Comparison of ENCODE assay signal across 21 cellular contexts in the genomic region with DNA sequence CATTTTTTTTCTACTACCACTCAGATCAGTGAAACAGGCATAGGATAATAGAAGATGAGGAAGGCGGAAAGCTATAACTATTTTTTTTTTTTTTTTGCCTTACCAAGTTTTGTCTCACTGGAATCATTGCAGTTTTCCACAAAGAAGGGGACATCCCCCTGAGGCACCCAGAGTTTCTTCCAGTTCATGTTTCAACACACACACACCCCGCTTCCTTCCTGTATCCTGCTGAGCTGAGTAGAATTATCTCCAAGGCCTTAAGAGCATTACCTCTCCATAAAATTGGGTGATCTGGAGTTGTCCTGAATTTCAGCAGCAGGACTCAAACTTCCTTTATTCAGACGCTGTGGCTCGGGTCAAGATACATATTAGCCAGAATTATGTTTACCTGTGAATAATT.
DNase-seq lines count a peak whose midpoint lies in the region; FAIRE-seq and TF ChIP-seq lines count a peak whose summit lies in the region.
"Had no signal": no experiment of that assay in that cellular context is flagged by ENCODE, and none has a peak within 500 bp of the region (broad histone marks: within the 10 kb centered on the region; RNA-seq: fewer than 3 reads in every experiment).

No MANE protein-coding gene starts in this region.

- no peaks in the 10 kb centered on the region for H3K9me3 ChIP-seq in BLaER1
- H3K9me3 ChIP-seq in osteoblast (ENCODE audit: low read depth, low read length), result no peaks in the 10 kb centered on the region

- H2AFZ ChIP-seq in osteoblast (ENCODE audit: low read length), result no peak overlapping the region

- H3K36me3 ChIP-seq in BLaER1 (no peaks in the 10 kb centered on the region), osteoblast (ENCODE audit: insufficient read depth, low read length) (no peaks in the 10 kb centered on the region)

- no peak for FAIRE-seq in frontal cortex (lab: Jason Lieb, UNC)
- FAIRE-seq: D721Med, G401.6, GM12891 had no signal

- H3K4me3 ChIP-seq in BLaER1 (no peak overlapping the region), osteoblast (ENCODE audit: insufficient read depth, low read length) (no peak overlapping the region)
- H3K4me3 ChIP-seq: GM23338 had no signal

- no peaks in the 10 kb centered on the region for H3K79me2 ChIP-seq in osteoblast (ENCODE audit: insufficient read depth, low read length)

- H3K4me2 ChIP-seq in BLaER1 (peak overlapping the region; percentile 28; the same call in 1 of the 2 replicates), osteoblast (ENCODE audit: insufficient read depth, low read length) (no peak overlapping the region)

- H3K4me1 Mint-ChIP-seq in osteocyte (ENCODE audit: unreplicated experiment), result peaks cover 81% of the 10 kb centered on the region
- H3K4me1 Mint-ChIP-seq: B cell had no signal

- H3K27ac ChIP-seq in BLaER1 (no peak overlapping the region), osteoblast (ENCODE audit: low read depth, low read length) (no peak overlapping the region)
- H3K27ac ChIP-seq: HL-60 had no signal

- H3K4me3 Mint-ChIP-seq in osteocyte (ENCODE audit: unreplicated experiment), result no peak overlapping the region
- H3K4me3 Mint-ChIP-seq: B cell; CD14-positive monocyte; CD8-positive, alpha-beta T cell; GM23338 had no signal

- H3K27me3 ChIP-seq in BLaER1 (no peaks in the 10 kb centered on the region), osteoblast (ENCODE audit: insufficient read depth, low read length) (no peaks in the 10 kb centered on the region)

- H3K9me3 Mint-ChIP-seq in osteocyte (ENCODE audit: unreplicated experiment), result no peaks in the 10 kb centered on the region
- H3K9me3 Mint-ChIP-seq: CD8-positive, alpha-beta T cell; GM23338 had no signal

- peak overlapping the region; percentile 72 for H3K27ac Mint-ChIP-seq in osteocyte (ENCODE audit: unreplicated experiment)
- H3K27ac Mint-ChIP-seq: B cell; CD14-positive monocyte; CD8-positive, alpha-beta T cell; GM23338 had no signal

- no peaks in the 10 kb centered on the region for H4K20me1 ChIP-seq in BLaER1
- no peaks in the 10 kb centered on the region for H4K20me1 ChIP-seq in osteoblast (ENCODE audit: insufficient read depth, low read length)

- H3K36me3 Mint-ChIP-seq in osteocyte (ENCODE audit: unreplicated experiment), result no peaks in the 10 kb centered on the region
- H3K36me3 Mint-ChIP-seq: CD14-positive monocyte; CD8-positive, alpha-beta T cell had no signal

- TF ChIP-seq EP300 in Ishikawa (IDR thresholded peaks at IDR 0.05; ENCODE audit: borderline replicate concordance), result 0 out of 2 replicates have a peak, but pooled peaks have one; percentile 35

- no peak overlapping the region for H3K9ac ChIP-seq in BLaER1

- H3K27me3 Mint-ChIP-seq in osteocyte (ENCODE audit: unreplicated experiment), result no peaks in the 10 kb centered on the region
- H3K27me3 Mint-ChIP-seq: B cell had no signal

- TF ChIP-seq CTCF in osteocyte (IDR thresholded peaks at IDR 0.05), result no peak
- TF ChIP-seq CTCF in osteoblast (IDR thresholded peaks at IDR 0.05; ENCODE audit: extremely low read depth, low read depth, low read length), result no peak

- DNase-seq in dermis blood vessel endothelial cell, result peak; percentile 35
- no peak for DNase-seq in osteocyte (ENCODE audit: extremely low spot score, unreplicated experiment)
- no peak for DNase-seq in frontal cortex (ENCODE audit: low spot score in 2 of 2)
- DNase-seq in NCI-H82 (lab: John Stamatoyannopoulos, UW), result no peak
- no peak for DNase-seq in osteoblast (ENCODE audit: insufficient read length, low spot score, missing footprints)
- DNase-seq in stimulated activated naive CD4-positive, alpha-beta T cell treated with Interleukin-2 at 50 U/mL for 16 hours (lab: John Stamatoyannopoulos, UW), result no peak
- DNase-seq: CD8-positive, alpha-beta T cell; COR-L47; DMS153; DMS79 treated with DMSO at 0.1 percent for 48 hours; EL; H7 had no signal

- peaks cover 11% of the 10 kb centered on the region; the same call in 1 of the 2 replicates for H3K4me1 ChIP-seq in BLaER1
- peaks cover 51% of the 10 kb centered on the region for H3K4me1 ChIP-seq in osteoblast (ENCODE audit: insufficient read depth, low read length)

- TF ChIP-seq RAD21 in Ishikawa (IDR thresholded peaks at IDR 0.05; ENCODE audit: low read depth), result no peak

TF ChIP-seq in Ishikawa, 13 proteins besides CTCF, POLR2A, EP300 and RAD21:
- TF ChIP-seq CREB1 (IDR thresholded peaks at IDR 0.05; ENCODE audit: low read depth), result no peak
- TF ChIP-seq, protein P1, sequence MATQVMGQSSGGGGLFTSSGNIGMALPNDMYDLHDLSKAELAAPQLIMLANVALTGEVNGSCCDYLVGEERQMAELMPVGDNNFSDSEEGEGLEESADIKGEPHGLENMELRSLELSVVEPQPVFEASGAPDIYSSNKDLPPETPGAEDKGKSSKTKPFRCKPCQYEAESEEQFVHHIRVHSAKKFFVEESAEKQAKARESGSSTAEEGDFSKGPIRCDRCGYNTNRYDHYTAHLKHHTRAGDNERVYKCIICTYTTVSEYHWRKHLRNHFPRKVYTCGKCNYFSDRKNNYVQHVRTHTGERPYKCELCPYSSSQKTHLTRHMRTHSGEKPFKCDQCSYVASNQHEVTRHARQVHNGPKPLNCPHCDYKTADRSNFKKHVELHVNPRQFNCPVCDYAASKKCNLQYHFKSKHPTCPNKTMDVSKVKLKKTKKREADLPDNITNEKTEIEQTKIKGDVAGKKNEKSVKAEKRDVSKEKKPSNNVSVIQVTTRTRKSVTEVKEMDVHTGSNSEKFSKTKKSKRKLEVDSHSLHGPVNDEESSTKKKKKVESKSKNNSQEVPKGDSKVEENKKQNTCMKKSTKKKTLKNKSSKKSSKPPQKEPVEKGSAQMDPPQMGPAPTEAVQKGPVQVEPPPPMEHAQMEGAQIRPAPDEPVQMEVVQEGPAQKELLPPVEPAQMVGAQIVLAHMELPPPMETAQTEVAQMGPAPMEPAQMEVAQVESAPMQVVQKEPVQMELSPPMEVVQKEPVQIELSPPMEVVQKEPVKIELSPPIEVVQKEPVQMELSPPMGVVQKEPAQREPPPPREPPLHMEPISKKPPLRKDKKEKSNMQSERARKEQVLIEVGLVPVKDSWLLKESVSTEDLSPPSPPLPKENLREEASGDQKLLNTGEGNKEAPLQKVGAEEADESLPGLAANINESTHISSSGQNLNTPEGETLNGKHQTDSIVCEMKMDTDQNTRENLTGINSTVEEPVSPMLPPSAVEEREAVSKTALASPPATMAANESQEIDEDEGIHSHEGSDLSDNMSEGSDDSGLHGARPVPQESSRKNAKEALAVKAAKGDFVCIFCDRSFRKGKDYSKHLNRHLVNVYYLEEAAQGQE (IDR thresholded peaks at IDR 0.05; ENCODE audit: low read depth), result peak; percentile 8; the same call in 1 of the 2 replicates
- TF ChIP-seq FOXM1 (IDR thresholded peaks at IDR 0.05; ENCODE audit: borderline replicate concordance, low read depth), result peak; percentile 43; the same call in 1 of the 2 replicates
TF ChIP-seq in Ishikawa: peak in this region for 2.
